15 cellular contexts compared by ENCODE assay signal in genomic region chr6:144321839-144322591, GRCh38. TPM values are rescaled to one million over a fixed set of nuclear protein-coding genes. Genes with fewer than 3 reads are reported as not detected.
A peak's percentile ranks its signal among the peaks of the same experiment; 100 is the strongest.
DNase-seq lines count a peak whose midpoint lies in the region; ATAC-seq and TF ChIP-seq lines count a peak whose summit lies in the region.
"Had no signal": no experiment of that assay in that cellular context is flagged by ENCODE, and none has a peak within 500 bp of the region (broad histone marks: within the 10 kb centered on the region; RNA-seq: fewer than 3 reads in every experiment).

No MANE protein-coding gene starts in this region.

- TF ChIP-seq RAD21 in SK-N-SH (IDR thresholded peaks at IDR 0.05; ENCODE audit: low read length), result no peak

- TF ChIP-seq CTCF in MCF 10A (IDR thresholded peaks at IDR 0.05; ENCODE audit: unreplicated experiment) (no peak), mammary epithelial cell (conservative IDR thresholded peaks at IDR 0.05 in 1 of 2, IDR thresholded peaks at IDR 0.05 in 1 of 2; ENCODE audit: extremely low read depth in 1 of 2, insufficient read depth in 1 of 2, low read depth in 1 of 2, low read length in 2 of 2) (no peak), SK-N-SH (IDR thresholded peaks at IDR 0.05) (no peak), hepatocyte (IDR thresholded peaks at IDR 0.05; ENCODE audit: poor library complexity) (no peak)

- in situ Hi-C loops in mammary epithelial cell (cut with MboI; ENCODE audit: low sequenced_read_pairs in 2 of 2), result no loop called here

- CTCF ChIA-PET in MCF 10A (lab: Yijun Ruan, JAX), result interaction anchor here (0.5 to 1.0 kb wide), 3 partner anchors 15 to 118 kb away, joined by 3 to 5 read pairs (median 4); no protein-coding TSS in a partner anchor
- CTCF ChIA-PET in mammary epithelial cell (lab: Charles Lee; ENCODE audit: low non-redundant PET), result no interaction called here
- CTCF ChIA-PET in SK-N-SH (lab: Yijun Ruan, JAX), result no interaction called here

- ATAC-seq in GM18520 (IDR thresholded peaks at IDR 0.05; ENCODE audit: unreplicated experiment) (no peak), HG03354 (IDR thresholded peaks at IDR 0.05; ENCODE audit: poor library complexity, severe bottlenecking, unreplicated experiment) (no peak), GM21717 (IDR thresholded peaks at IDR 0.05; ENCODE audit: unreplicated experiment) (no peak)
- ATAC-seq: activated T-helper 17 cell treated with anti-CD3 and anti-CD28 coated beads, Interleukin-2, amount 50 U/mL, for 72 hours; stimulated activated naive CD8-positive, alpha-beta T cell treated with anti-CD3 and anti-CD28 coated beads, Interleukin-15, amount 100 ng/mL, for 72 hours had no signal

- peaks cover 25% of the 10 kb centered on the region for H3K36me3 Mint-ChIP-seq in MCF 10A (ENCODE audit: insufficient read depth, unreplicated experiment)

- H3K4me2 ChIP-seq in mammary epithelial cell (ENCODE audit: insufficient read depth, low read depth, low read length) (no peak overlapping the region), SK-N-SH (no peak overlapping the region), hepatocyte (no peak overlapping the region)

- H3K9me3 ChIP-seq in mammary epithelial cell (replicated peaks; ENCODE audit: insufficient read depth, low read length) (no peaks in the 10 kb centered on the region), SK-N-SH (no peaks in the 10 kb centered on the region), hepatocyte (ENCODE audit: low read depth) (no peaks in the 10 kb centered on the region)

- no TSS peak for BruUV-seq in MCF 10A (replicated peaks; lab: Mats Ljungman, UMichigan)
- BruUV-seq in mammary epithelial cell (replicated peaks; lab: Mats Ljungman, UMichigan), result no TSS peak

- intact Hi-C loops in MCF 10A (cut with micrococcal nuclease), result no loop called here
- intact Hi-C loops in mammary epithelial cell (cut with micrococcal nuclease), result no loop called here

- H3K4me3 Mint-ChIP-seq in MCF 10A (ENCODE audit: unreplicated experiment), result no peak overlapping the region
- H3K4me3 Mint-ChIP-seq: activated T-helper 17 cell treated with anti-CD3 and anti-CD28 coated beads, Interleukin-2, amount 50 U/mL, for 72 hours; central memory CD8-positive, alpha-beta T cell; stimulated activated naive CD8-positive, alpha-beta T cell treated with anti-CD3 and anti-CD28 coated beads, Interleukin-15, amount 100 ng/mL, for 72 hours had no signal

- no peaks in the 10 kb centered on the region for H3K27me3 Mint-ChIP-seq in MCF 10A (ENCODE audit: insufficient read depth, unreplicated experiment)
- H3K27me3 Mint-ChIP-seq: activated T-helper 17 cell treated with anti-CD3 and anti-CD28 coated beads, Interleukin-2, amount 50 U/mL, for 72 hours; central memory CD8-positive, alpha-beta T cell; stimulated activated naive CD8-positive, alpha-beta T cell treated with anti-CD3 and anti-CD28 coated beads, Interleukin-15, amount 100 ng/mL, for 72 hours had no signal

- H3K27ac Mint-ChIP-seq in MCF 10A (ENCODE audit: low read depth, unreplicated experiment), result no peak overlapping the region
- H3K27ac Mint-ChIP-seq: activated T-helper 17 cell treated with anti-CD3 and anti-CD28 coated beads, Interleukin-2, amount 50 U/mL, for 72 hours; stimulated activated naive CD8-positive, alpha-beta T cell treated with anti-CD3 and anti-CD28 coated beads, Interleukin-15, amount 100 ng/mL, for 72 hours had no signal

- TF ChIP-seq EP300 in SK-N-SH (IDR thresholded peaks at IDR 0.05; ENCODE audit: borderline replicate concordance in 1 of 2, low read depth in 1 of 2, low read length in 1 of 2), result no peak

- POLR2A ChIA-PET in MCF 10A (lab: Yijun Ruan, JAX), result no interaction called here
- POLR2A ChIA-PET in SK-N-SH (lab: Yijun Ruan, JAX), result no interaction called here

- H3K9me2 ChIP-seq in SK-N-SH (no peaks in the 10 kb centered on the region), hepatocyte (replicated peaks; ENCODE audit: insufficient read depth) (no peaks in the 10 kb centered on the region)

- H3K27me3 ChIP-seq in mammary epithelial cell (ENCODE audit: insufficient read depth, low read length) (no peaks in the 10 kb centered on the region), SK-N-SH (ENCODE audit: insufficient read depth) (no peaks in the 10 kb centered on the region; the same call in 1 of the 2 replicates), hepatocyte (no peaks in the 10 kb centered on the region)

- 92% methylated on average over 12 of the region's 12 CpGs for WGBS in mammary epithelial cell (ENCODE audit: low coverage, missing lambda C conversion rate)
- 48% methylated on average over 12 of the region's 12 CpGs for whole genome bisulfite sequencing in SK-N-SH (ENCODE audit: low lambda C conversion rate)
- 99% methylated on average over 12 of the region's 12 CpGs for WGBS in hepatocyte (ENCODE audit: low lambda C conversion rate, missing lambda C conversion rate)

- H4K20me1 ChIP-seq in mammary epithelial cell (ENCODE audit: insufficient read depth, low read length), result no peaks in the 10 kb centered on the region
- H4K20me1 ChIP-seq in SK-N-SH (ENCODE audit: insufficient read depth), result no peaks in the 10 kb centered on the region
- H4K20me1 ChIP-seq in hepatocyte (ENCODE audit: insufficient read depth, poor library complexity, severe bottlenecking), result no peaks in the 10 kb centered on the region

- H3K4me1 ChIP-seq in mammary epithelial cell (ENCODE audit: insufficient read depth, low read length), result no peaks in the 10 kb centered on the region
- no peaks in the 10 kb centered on the region; a peak in 1 of 4 replicates for H3K4me1 ChIP-seq in SK-N-SH (ENCODE audit: control insufficient read depth in 1 of 2, insufficient read depth in 2 of 2, low read depth in 1 of 2, low read length in 1 of 2)
- H3K4me1 ChIP-seq in hepatocyte (ENCODE audit: insufficient read depth), result no peaks in the 10 kb centered on the region

- H2AFZ ChIP-seq in mammary epithelial cell (ENCODE audit: low read depth, low read length) (no peak overlapping the region), SK-N-SH (ENCODE audit: low read depth) (no peak overlapping the region), hepatocyte (no peak overlapping the region)

- H3F3A ChIP-seq in SK-N-SH (replicated peaks; ENCODE audit: insufficient read depth), result peaks cover 3% of the 10 kb centered on the region

- no peak overlapping the region for H3K27ac ChIP-seq in mammary epithelial cell (ENCODE audit: insufficient read depth, low read depth, low read length)
- H3K27ac ChIP-seq in SK-N-SH (ENCODE audit: low read depth in 2 of 2, low read length in 1 of 2), result peak overlapping the region in 1 of 2 experiments; percentile 67; a peak in 2 of 4 replicates
- no peak overlapping the region for H3K27ac ChIP-seq in hepatocyte

- dilution Hi-C loops in mammary epithelial cell (cut with HindIII; ENCODE audit: low sequenced_read_pairs), result no loop called here

- H3K79me2 ChIP-seq in mammary epithelial cell (ENCODE audit: insufficient read depth, low read length) (peaks cover 6% of the 10 kb centered on the region), SK-N-SH (ENCODE audit: insufficient read depth) (0 out of 2 replicates have a peak, but pooled peaks cover 12% of the 10 kb centered on the region), hepatocyte (peaks cover 77% of the 10 kb centered on the region)

- DNase-seq in MCF 10A (ENCODE audit: unreplicated experiment) (peak; percentile 52), mammary epithelial cell (no peak), SK-N-SH (no peak), iris pigment epithelial cell (ENCODE audit: low read depth) (peak; percentile 60), hepatocyte (ENCODE audit: low spot score) (no peak)
- DNase-seq: activated CD4-positive, alpha-beta T cell treated with anti-CD3 and anti-CD28 coated beads for 1 hour; NCI-H2227 treated with DMSO at 0.1 percent for 48 hours; SHP77; stimulated activated CD4-positive, alpha-beta T cell treated with anti-CD3 and anti-CD28 coated beads, Interleukin-2, amount 100 ng/mL, for 24 hours; stimulated activated naive CD8-positive, alpha-beta T cell treated with anti-CD3 and anti-CD28 coated beads, Interleukin-15, amount 100 ng/mL, for 72 hours had no signal

- H3K4me3 ChIP-seq in mammary epithelial cell (replicated peaks in 1 of 3; ENCODE audit: insufficient read depth in 1 of 3, low read depth in 2 of 3, low read length in 3 of 3) (no peak overlapping the region), SK-N-SH (ENCODE audit: low read depth in 2 of 2, low read length in 1 of 2) (peak overlapping the region in 1 of 2 experiments; percentile 35; a peak in 1 of 4 replicates), hepatocyte (no peak overlapping the region)

- no peaks in the 10 kb centered on the region for H3K9me3 Mint-ChIP-seq in MCF 10A (ENCODE audit: unreplicated experiment)
- H3K9me3 Mint-ChIP-seq: activated T-helper 17 cell treated with anti-CD3 and anti-CD28 coated beads, Interleukin-2, amount 50 U/mL, for 72 hours; central memory CD8-positive, alpha-beta T cell; stimulated activated naive CD8-positive, alpha-beta T cell treated with anti-CD3 and anti-CD28 coated beads, Interleukin-15, amount 100 ng/mL, for 72 hours had no signal

- no peak overlapping the region for H3K9ac ChIP-seq in mammary epithelial cell (ENCODE audit: insufficient read depth, low read length)
- H3K9ac ChIP-seq in SK-N-SH, result no peak overlapping the region

- peaks cover 5% of the 10 kb centered on the region for H3K4me1 Mint-ChIP-seq in MCF 10A (ENCODE audit: insufficient read depth, unreplicated experiment)

- H3K36me3 ChIP-seq in mammary epithelial cell (ENCODE audit: insufficient read depth, low read length), result no peaks in the 10 kb centered on the region
- no peaks in the 10 kb centered on the region for H3K36me3 ChIP-seq in SK-N-SH (replicated peaks in 1 of 2; ENCODE audit: control insufficient read depth in 1 of 2, insufficient read depth in 2 of 2, low read length in 1 of 2)
- H3K36me3 ChIP-seq in hepatocyte (replicated peaks; ENCODE audit: insufficient read depth, low read depth), result no peaks in the 10 kb centered on the region

TF ChIP-seq in SK-N-SH, 30 proteins besides CTCF, POLR2A, EP300 and RAD21:
- TF ChIP-seq FOSL2 (IDR thresholded peaks at IDR 0.05; ENCODE audit: borderline replicate concordance, low read depth), result 0 out of 2 replicates have a peak, but pooled peaks have one; percentile 7
- no peak for TF ChIP-seq TCF12 (IDR thresholded peaks at IDR 0.05)

RNA-seq across cellular contexts. Expression of gene UTRN, which starts 36.9 kb away (rescaled TPM):
- 78.7 and 84.8 TPM in 2 replicates for total RNA-seq in MCF 10A (2022)
- 10 to 100 TPM; 36.8 to 44.9 TPM for total RNA-seq in mammary epithelial cell
- polyA plus RNA-seq in mammary epithelial cell, result 10.0 TPM
- 72.3 TPM for polyA minus RNA-seq in mammary epithelial cell
- 6.8 and 8.7 TPM in 2 replicates for polyA plus RNA-seq in SK-N-SH (2012; rRNA removed)
- polyA plus RNA-seq in SK-N-SH (2012; cell fraction: cytosol; rRNA removed), result 10.1 and 10.3 TPM in 2 replicates
- polyA plus RNA-seq in SK-N-SH (2012; cell fraction: nucleus; rRNA removed), result 9.0 and 18.6 TPM in 2 replicates
- total RNA-seq in hepatocyte, result 86.5 and 112 TPM in 2 replicates
- 33.1 and 54.0 TPM in 2 replicates for polyA plus RNA-seq in hepatocyte

Comparison
In these comparisons a context has a peak if more than half of its experiments do, and no peak if none do; other contexts are left out.
1. DNase-seq: peak in MCF 10A (single experiment) and iris pigment epithelial cell (single experiment); none in mammary epithelial cell (single experiment), SK-N-SH (single experiment) and hepatocyte (single experiment).